In genomic region chr15:66240240-66240842, GRCh38 we compare ENCODE assay signal across 1 cellular context.
TF ChIP-seq lines count a peak whose summit lies in the region.

No MANE protein-coding gene starts in this region.

TF ChIP-seq in H1, 55 proteins besides CTCF, POLR2A, EP300 and RAD21 (continued from another document):
- TF ChIP-seq CBX8 (IDR thresholded peaks at IDR 0.05; ENCODE audit: borderline replicate concordance, low read depth, low read length) = no peak
- TF ChIP-seq JUND (IDR thresholded peaks at IDR 0.05; ENCODE audit: low read length) = no peak
- TF ChIP-seq KDM5A (IDR thresholded peaks at IDR 0.05; ENCODE audit: low read length) = no peak
- no peak for TF ChIP-seq ATF2 (IDR thresholded peaks at IDR 0.05; ENCODE audit: low read length)
- no peak for TF ChIP-seq RFX5 (IDR thresholded peaks at IDR 0.05; ENCODE audit: borderline replicate concordance, low read depth, low read length)
- no peak for TF ChIP-seq CEBPB (IDR thresholded peaks at IDR 0.05; ENCODE audit: low read depth, low read length)
